In genomic region chr18:75293591-75293990, GRCh38 we compare ENCODE assay signal across 17 cellular contexts.
DNase-seq lines count a peak whose midpoint lies in the region; ATAC-seq and TF ChIP-seq lines count a peak whose summit lies in the region.
"Had no signal": no experiment of that assay in that cellular context is flagged by ENCODE, and none has a peak within 500 bp of the region (broad histone marks: within the 10 kb centered on the region; RNA-seq: fewer than 3 reads in every experiment).

No MANE protein-coding gene starts in this region.

- no peak for TF ChIP-seq CTCF in epithelial cell of esophagus (IDR thresholded peaks at IDR 0.05; ENCODE audit: insufficient read depth, low read depth, low read length, missing control alignments)

- DNase-seq in A172 (ENCODE audit: low spot score): peak; percentile 11
- DNase-seq in H4 (ENCODE audit: low spot score): peak; percentile 48
- peak; percentile 73 for DNase-seq in NCI-H510A (lab: John Stamatoyannopoulos, UW)
- DNase-seq in epithelial cell of esophagus (ENCODE audit: low read depth): peak; percentile 73
- no peak for DNase-seq in NCI-H1092 treated with DMSO at 0.1 percent for 48 hours (lab: John Stamatoyannopoulos, UW)
- DNase-seq in NCI-H1092 (lab: John Stamatoyannopoulos, UW): no peak
- DNase-seq: activated CD4-positive, alpha-beta memory T cell treated with anti-CD3 and anti-CD28 coated beads, Interleukin-2, amount 10 ng/mL, durations not matched to agents 7 days and 5 days; CD4-positive, alpha-beta memory T cell; endodermal cell; NCI-H2081; stimulated activated naive CD4-positive, alpha-beta T cell treated with Interleukin-2 at 50 U/mL for 16 hours; T-cell; transverse colon had no signal

- H3K4me3 ChIP-seq in epithelial cell of esophagus (ENCODE audit: low read length): no peak overlapping the region
- H3K4me3 ChIP-seq: transverse colon had no signal

- ATAC-seq in GM21423 (IDR thresholded peaks at IDR 0.05; ENCODE audit: unreplicated experiment): no peak
- ATAC-seq in HG02642 (IDR thresholded peaks at IDR 0.05; ENCODE audit: poor library complexity, unreplicated experiment): no peak
- ATAC-seq: HepG2, Right ventricle myocardium inferior, T-cell had no signal

Comparison
In these comparisons a context has a peak if more than half of its experiments do, and no peak if none do; other contexts are left out.
1. DNase-seq: peak in A172 (single experiment), H4 (single experiment), NCI-H510A (single experiment) and epithelial cell of esophagus (single experiment); none in NCI-H1092 treated with DMSO at 0.1 percent for 48 hours (single experiment) and NCI-H1092 (single experiment).